Comparison of ENCODE assay signal across 1 cellular context in genomic region chr19:41219924-41220567, GRCh38.
TF ChIP-seq lines count a peak whose summit lies in the region.

No MANE protein-coding gene starts in this region.

TF ChIP-seq in A549, 52 proteins besides CTCF, POLR2A, EP300 and RAD21 (continued from another document):
- TF ChIP-seq, protein P1, sequence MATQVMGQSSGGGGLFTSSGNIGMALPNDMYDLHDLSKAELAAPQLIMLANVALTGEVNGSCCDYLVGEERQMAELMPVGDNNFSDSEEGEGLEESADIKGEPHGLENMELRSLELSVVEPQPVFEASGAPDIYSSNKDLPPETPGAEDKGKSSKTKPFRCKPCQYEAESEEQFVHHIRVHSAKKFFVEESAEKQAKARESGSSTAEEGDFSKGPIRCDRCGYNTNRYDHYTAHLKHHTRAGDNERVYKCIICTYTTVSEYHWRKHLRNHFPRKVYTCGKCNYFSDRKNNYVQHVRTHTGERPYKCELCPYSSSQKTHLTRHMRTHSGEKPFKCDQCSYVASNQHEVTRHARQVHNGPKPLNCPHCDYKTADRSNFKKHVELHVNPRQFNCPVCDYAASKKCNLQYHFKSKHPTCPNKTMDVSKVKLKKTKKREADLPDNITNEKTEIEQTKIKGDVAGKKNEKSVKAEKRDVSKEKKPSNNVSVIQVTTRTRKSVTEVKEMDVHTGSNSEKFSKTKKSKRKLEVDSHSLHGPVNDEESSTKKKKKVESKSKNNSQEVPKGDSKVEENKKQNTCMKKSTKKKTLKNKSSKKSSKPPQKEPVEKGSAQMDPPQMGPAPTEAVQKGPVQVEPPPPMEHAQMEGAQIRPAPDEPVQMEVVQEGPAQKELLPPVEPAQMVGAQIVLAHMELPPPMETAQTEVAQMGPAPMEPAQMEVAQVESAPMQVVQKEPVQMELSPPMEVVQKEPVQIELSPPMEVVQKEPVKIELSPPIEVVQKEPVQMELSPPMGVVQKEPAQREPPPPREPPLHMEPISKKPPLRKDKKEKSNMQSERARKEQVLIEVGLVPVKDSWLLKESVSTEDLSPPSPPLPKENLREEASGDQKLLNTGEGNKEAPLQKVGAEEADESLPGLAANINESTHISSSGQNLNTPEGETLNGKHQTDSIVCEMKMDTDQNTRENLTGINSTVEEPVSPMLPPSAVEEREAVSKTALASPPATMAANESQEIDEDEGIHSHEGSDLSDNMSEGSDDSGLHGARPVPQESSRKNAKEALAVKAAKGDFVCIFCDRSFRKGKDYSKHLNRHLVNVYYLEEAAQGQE (IDR thresholded peaks at IDR 0.05): no peak
- TF ChIP-seq RARB (CRISPR knock-in tag; IDR thresholded peaks at IDR 0.05): no peak
- no peak for TF ChIP-seq CHD4 (IDR thresholded peaks at IDR 0.05; ENCODE audit: borderline replicate concordance)
